ENCODE assay signal across 17 cellular contexts in genomic region chr15:69686626-69687025, GRCh38.
"Had no signal": no experiment of that assay in that cellular context is flagged by ENCODE, and none has a peak within 500 bp of the region (broad histone marks: within the 10 kb centered on the region; RNA-seq: fewer than 3 reads in every experiment).

No MANE protein-coding gene starts in this region.

- H3K27me3 ChIP-seq: ascending aorta, body of pancreas, SJSA1 had no signal

- H3K4me1 ChIP-seq: ascending aorta, body of pancreas, SJSA1 had no signal

- H3K36me3 ChIP-seq: ascending aorta, SJSA1 had no signal

- H3K4me2 ChIP-seq: KMS-11 had no signal

- H3K27ac ChIP-seq: ascending aorta, body of pancreas, KMS-11, SJSA1 had no signal

- H3K4me3 ChIP-seq: ascending aorta, body of pancreas, SJSA1 had no signal

- DNase-seq: activated CD4-positive, alpha-beta T cell treated with anti-CD3 and anti-CD28 coated beads for 4 hours; activated CD8-positive, alpha-beta memory T cell treated with anti-CD3 and anti-CD28 coated beads, Interleukin-2, amount 50 U/mL, for 4 hours; activated CD8-positive, alpha-beta T cell treated with anti-CD3 and anti-CD28 coated beads for 36 hours; activated gamma-delta T cell treated with Interleukin-2 at 50 U/mL for 16 hours; activated naive CD8-positive, alpha-beta T cell treated with anti-CD3 and anti-CD28 coated beads, Interleukin-2, amount 50 U/mL, for 24 hours; activated T-cell treated with anti-CD3 and anti-CD28 coated beads, Interleukin-2, amount 50 U/mL, for 72 hours; amniotic stem cell; body of pancreas; NCI-H1092; NCI-H2227 treated with DMSO at 0.1 percent for 48 hours; NK-92 treated with Interleukin-12 subunit alpha and Interleukin-12 subunit beta, amount 100 ng/mL, for 24 hours; PC-3; SHP77; SW 1271 had no signal
